In genomic region chr1:19163261-19163660, GRCh38 we compare ENCODE assay signal across 11 cellular contexts. TPM values are rescaled to one million over a fixed set of nuclear protein-coding genes. Genes with fewer than 3 reads are reported as not detected.
A peak's percentile ranks its signal among the peaks of the same experiment; 100 is the strongest.
DNase-seq lines count a peak whose midpoint lies in the region; ATAC-seq and TF ChIP-seq lines count a peak whose summit lies in the region.
"Had no signal": no experiment of that assay in that cellular context is flagged by ENCODE, and none has a peak within 500 bp of the region (broad histone marks: within the 10 kb centered on the region; RNA-seq: fewer than 3 reads in every experiment).

No MANE protein-coding gene starts in this region.

- intact Hi-C loops in ascending aorta (cut with DNase I) (no loop called here), transverse colon (cut with DNase I; ENCODE audit: low total_unique reads) (no loop called here)

- CTCF ChIA-PET in RWPE1 (lab: Yijun Ruan, JAX) = no interaction called here

- peaks cover 94 to 100% of the 10 kb centered on the region in 2 donors for H3K36me3 ChIP-seq in ascending aorta
- peaks cover 0 to 85% (median 42%) of the 10 kb centered on the region in 4 donors for H3K36me3 ChIP-seq in transverse colon

- TF ChIP-seq POLR2A in transverse colon (IDR thresholded peaks at IDR 0.05) = no peak

- H3K27ac Mint-ChIP-seq in activated naive CD8-positive, alpha-beta T cell = peak overlapping the region; percentile 16
- no peak overlapping the region for H3K27ac Mint-ChIP-seq in activated naive CD8-positive, alpha-beta T cell treated with anti-CD3 and anti-CD28 coated beads for 36 hours

- no peaks in the 10 kb centered on the region for H3K9me3 Mint-ChIP-seq in activated naive CD8-positive, alpha-beta T cell (ENCODE audit: low read depth)
- no peaks in the 10 kb centered on the region for H3K9me3 Mint-ChIP-seq in activated naive CD8-positive, alpha-beta T cell treated with anti-CD3 and anti-CD28 coated beads for 36 hours

- H3K4me1 Mint-ChIP-seq in activated naive CD8-positive, alpha-beta T cell (ENCODE audit: low read depth) = no peaks in the 10 kb centered on the region
- H3K4me1 Mint-ChIP-seq in activated naive CD8-positive, alpha-beta T cell treated with anti-CD3 and anti-CD28 coated beads for 36 hours = peaks cover 2% of the 10 kb centered on the region

- in situ Hi-C loops in transverse colon (cut with MboI; ENCODE audit: low pct_ligation_motif_present in 1 of 4, low pct_unique_long_range_greater_than_20kb in 1 of 4, low sequenced_read_pairs in 3 of 4) = no loop called here

- 45% methylated on average over 1 of the region's 1 CpG; no CpG with 5 or more reads in 1 of the 2 donors for WGBS in transverse colon (ENCODE audit: low coverage in 1 of 2), 2 donors

- no peak overlapping the region for H3K4me3 Mint-ChIP-seq in activated naive CD8-positive, alpha-beta T cell
- no peak overlapping the region for H3K4me3 Mint-ChIP-seq in activated naive CD8-positive, alpha-beta T cell treated with anti-CD3 and anti-CD28 coated beads for 36 hours

- no peak for TF ChIP-seq CTCF in ascending aorta (IDR thresholded peaks at IDR 0.05)
- no peak for TF ChIP-seq CTCF in transverse colon (IDR thresholded peaks at IDR 0.05)
- TF ChIP-seq CTCF in RWPE1 (conservative IDR thresholded peaks at IDR 0.05; ENCODE audit: low read depth) = no peak

- H3K27me3 Mint-ChIP-seq in activated naive CD8-positive, alpha-beta T cell = no peaks in the 10 kb centered on the region
- no peaks in the 10 kb centered on the region for H3K27me3 Mint-ChIP-seq in activated naive CD8-positive, alpha-beta T cell treated with anti-CD3 and anti-CD28 coated beads for 36 hours

- peaks cover 9% of the 10 kb centered on the region for H3K36me3 Mint-ChIP-seq in activated naive CD8-positive, alpha-beta T cell
- H3K36me3 Mint-ChIP-seq in activated naive CD8-positive, alpha-beta T cell treated with anti-CD3 and anti-CD28 coated beads for 36 hours = peaks cover 49% of the 10 kb centered on the region

- H3K9me3 ChIP-seq in ascending aorta = no peaks in the 10 kb centered on the region
- no peaks in the 10 kb centered on the region for H3K9me3 ChIP-seq in transverse colon

- no peak for ATAC-seq in HG03135 (IDR thresholded peaks at IDR 0.05; ENCODE audit: unreplicated experiment)

- no peaks in the 10 kb centered on the region for H3K27me3 ChIP-seq in ascending aorta
- H3K27me3 ChIP-seq in transverse colon = no peaks in the 10 kb centered on the region

- POLR2A ChIA-PET in RWPE1 (lab: Yijun Ruan, JAX; ENCODE audit: low non-redundant PET) = no interaction called here

- no peak for DNase-seq in activated naive CD8-positive, alpha-beta T cell treated with anti-CD3 and anti-CD28 coated beads for 36 hours
- no peak for DNase-seq in ascending aorta (ENCODE audit: low spot score in 2 of 2)
- DNase-seq in hepatic stellate cell (ENCODE audit: low spot score) = peak; percentile 51
- no peak for DNase-seq in transverse colon
- DNase-seq in NCI-H146 (lab: John Stamatoyannopoulos, UW) = no peak
- DNase-seq in RWPE1 (ENCODE audit: low spot score) = no peak
- DNase-seq: activated CD4-positive, alpha-beta T cell treated with anti-CD3 and anti-CD28 coated beads for 48 hours; activated effector memory CD4-positive, alpha-beta T cell treated with anti-CD3 and anti-CD28 coated beads, Interleukin-2, amount 50 U/mL, for 16 hours; NCI-H187 had no signal

- H3K4me1 ChIP-seq in ascending aorta = peaks cover 0 to 6% of the 10 kb centered on the region in 2 donors
- peaks cover 0 to 35% (median 14%) of the 10 kb centered on the region in 4 donors for H3K4me1 ChIP-seq in transverse colon

- no peak for TF ChIP-seq EP300 in transverse colon (IDR thresholded peaks at IDR 0.05; ENCODE audit: low read depth)

- no peak overlapping the region for H3K4me3 ChIP-seq in ascending aorta
- no peak overlapping the region for H3K4me3 ChIP-seq in transverse colon

- H3K27ac ChIP-seq in ascending aorta (peak overlapping the region; percentile 3 to 43), transverse colon (peak overlapping the region in 3 of 4 donors; percentile 7 to 25 (median 8)), RWPE1 (no peak overlapping the region)

RNA-seq across cellular contexts. Expression of gene UBR4, which starts 46.8 kb away (rescaled TPM):
- total RNA-seq in activated naive CD8-positive, alpha-beta T cell treated with anti-CD3 and anti-CD28 coated beads for 36 hours = 100 to 1,000 TPM; 109 to 110 TPM
- total RNA-seq in ascending aorta = 222 TPM
- 100 to 1,000 TPM; 140 to 418 (median 223) TPM for total RNA-seq in transverse colon
